Comparison of ENCODE assay signal across 11 cellular contexts in the genomic region with DNA sequence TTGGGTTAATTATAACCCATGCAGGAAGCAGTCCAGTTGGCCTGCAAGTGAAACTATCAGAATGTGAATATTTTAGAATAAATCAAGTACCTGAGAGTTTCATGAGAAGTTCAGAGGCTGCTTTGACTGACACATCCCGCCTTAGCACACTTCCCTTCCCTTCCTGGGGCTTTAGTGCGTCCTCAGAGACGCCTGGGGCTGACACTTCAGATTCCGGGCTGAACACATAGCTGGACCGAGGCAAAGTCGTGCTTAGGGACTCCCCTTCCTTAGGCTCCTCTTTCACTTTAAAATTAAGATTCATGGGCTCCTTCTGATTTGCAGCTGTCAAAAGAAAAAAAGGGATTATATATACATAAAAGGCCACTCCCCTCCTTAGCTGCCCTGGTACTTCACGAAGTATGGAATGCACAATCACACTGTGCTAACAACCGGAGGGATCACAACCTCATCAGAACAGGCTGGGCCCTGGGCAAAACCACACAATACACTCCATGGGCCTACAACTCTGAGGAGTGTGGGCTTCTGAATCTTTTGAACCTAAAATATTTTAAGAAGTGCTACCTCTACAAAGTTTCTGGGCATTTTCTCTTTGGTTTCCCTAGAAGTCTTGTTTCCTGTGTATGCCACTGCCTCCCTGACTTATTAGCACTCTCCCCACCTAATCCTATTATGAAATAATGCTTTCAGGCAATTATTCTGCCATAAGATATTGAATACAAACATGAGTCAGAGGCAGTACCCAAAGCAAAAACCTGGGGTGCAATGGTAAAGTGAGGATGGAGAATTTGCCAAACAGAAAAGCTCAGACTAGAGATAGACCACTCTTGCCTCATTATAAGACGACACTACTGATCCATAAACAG.
DNase-seq lines count a peak whose midpoint lies in the region; ATAC-seq, FAIRE-seq and TF ChIP-seq lines count a peak whose summit lies in the region.
"Had no signal": no experiment of that assay in that cellular context is flagged by ENCODE, and none has a peak within 500 bp of the region (broad histone marks: within the 10 kb centered on the region; RNA-seq: fewer than 3 reads in every experiment).

No MANE protein-coding gene starts in this region.

- WGBS in psoas muscle, 3 donors = 28 to 43% (median 31%) methylated on average over 9 of the region's 9 CpGs

- H3K27me3 Mint-ChIP-seq in activated T-helper 2 cell treated with anti-CD3 and anti-CD28 coated beads, Interferon-gamma antibody, Interleukin-2, Interleukin-4, amounts not matched to agents 10 μg/mL and 5 μg/mL and 100 μg/mL, durations not matched to agents 14 hours and 24 hours and 36 hours (ENCODE audit: low read depth) = no peaks in the 10 kb centered on the region

- no peak for TF ChIP-seq CTCF in psoas muscle (IDR thresholded peaks at IDR 0.05)

- DNase-seq in GM19239 (ENCODE audit: insufficient read length, low spot score) = no peak
- DNase-seq in activated T-helper 2 cell treated with anti-CD3 and anti-CD28 coated beads, Interferon-gamma antibody, Interleukin-2, Interleukin-4, amounts not matched to agents 10 μg/mL and 5 μg/mL and 100 μg/mL, durations not matched to agents 14 hours and 24 hours and 36 hours (ENCODE audit: low spot score) = no peak
- no peak for DNase-seq in psoas muscle
- DNase-seq in AML-193 (lab: John Stamatoyannopoulos, UW) = no peak
- no peak for DNase-seq in activated CD8-positive, alpha-beta memory T cell treated with anti-CD3 and anti-CD28 coated beads for 24 hours
- DNase-seq: amygdala, DMS 273 treated with DMSO at 0.1 percent for 48 hours, NCI-H774, T-helper 1 cell had no signal

- H3K4me1 Mint-ChIP-seq in activated T-helper 2 cell treated with anti-CD3 and anti-CD28 coated beads, Interferon-gamma antibody, Interleukin-2, Interleukin-4, amounts not matched to agents 10 μg/mL and 5 μg/mL and 100 μg/mL, durations not matched to agents 14 hours and 24 hours and 36 hours (ENCODE audit: low read depth) = peaks cover 27% of the 10 kb centered on the region

- H3K4me1 ChIP-seq in psoas muscle = peaks cover 27% of the 10 kb centered on the region

- no peaks in the 10 kb centered on the region for H3K27me3 ChIP-seq in psoas muscle (ENCODE audit: insufficient read depth in 3 of 3, low read length in 2 of 3)

- FAIRE-seq in GM19239 (lab: Jason Lieb, UNC) = peak; percentile 83

- intact Hi-C loops in activated T-helper 2 cell treated with anti-CD3 and anti-CD28 coated beads, Interferon-gamma antibody, Interleukin-2, Interleukin-4, amounts not matched to agents 10 μg/mL and 5 μg/mL and 100 μg/mL, durations not matched to agents 14 hours and 24 hours and 36 hours (cut with micrococcal nuclease) = no loop called here
- intact Hi-C loops in psoas muscle (cut with DNase I) = no loop called here

- ATAC-seq in HG02610 (IDR thresholded peaks at IDR 0.05; ENCODE audit: unreplicated experiment) = peak; percentile 30
- ATAC-seq in psoas muscle = peak; percentile 51 to 80 (median 64)
- ATAC-seq in HG02759 (IDR thresholded peaks at IDR 0.05; ENCODE audit: unreplicated experiment) = no peak

- H3K4me3 Mint-ChIP-seq in activated T-helper 2 cell treated with anti-CD3 and anti-CD28 coated beads, Interferon-gamma antibody, Interleukin-2, Interleukin-4, amounts not matched to agents 10 μg/mL and 5 μg/mL and 100 μg/mL, durations not matched to agents 14 hours and 24 hours and 36 hours (ENCODE audit: low read depth) = no peak overlapping the region

- no peaks in the 10 kb centered on the region for H3K9me3 Mint-ChIP-seq in activated T-helper 2 cell treated with anti-CD3 and anti-CD28 coated beads, Interferon-gamma antibody, Interleukin-2, Interleukin-4, amounts not matched to agents 10 μg/mL and 5 μg/mL and 100 μg/mL, durations not matched to agents 14 hours and 24 hours and 36 hours

- peaks cover 0 to 3% of the 10 kb centered on the region in 2 donors for H3K36me3 ChIP-seq in psoas muscle (ENCODE audit: insufficient read depth in 1 of 2, low read depth in 1 of 2)

- H3K27ac Mint-ChIP-seq in activated T-helper 2 cell treated with anti-CD3 and anti-CD28 coated beads, Interferon-gamma antibody, Interleukin-2, Interleukin-4, amounts not matched to agents 10 μg/mL and 5 μg/mL and 100 μg/mL, durations not matched to agents 14 hours and 24 hours and 36 hours = peak overlapping the region; percentile 51

- peak overlapping the region; percentile 31 for H3K4me3 ChIP-seq in psoas muscle

- H3K9me3 ChIP-seq in psoas muscle = no peaks in the 10 kb centered on the region

- H3K27ac ChIP-seq in psoas muscle = peak overlapping the region; percentile 65

- H3K36me3 Mint-ChIP-seq in activated T-helper 2 cell treated with anti-CD3 and anti-CD28 coated beads, Interferon-gamma antibody, Interleukin-2, Interleukin-4, amounts not matched to agents 10 μg/mL and 5 μg/mL and 100 μg/mL, durations not matched to agents 14 hours and 24 hours and 36 hours (ENCODE audit: low read depth) = peaks cover 57% of the 10 kb centered on the region
